In genomic region chr1:202184750-202185460, GRCh38 we compare ENCODE assay signal across 8 cellular contexts. TPM values are rescaled to one million over a fixed set of nuclear protein-coding genes. Genes with fewer than 3 reads are reported as not detected.
DNase-seq lines count a peak whose midpoint lies in the region; ATAC-seq and TF ChIP-seq lines count a peak whose summit lies in the region.

No MANE protein-coding gene starts in this region.

- no peaks in the 10 kb centered on the region for H3K27me3 ChIP-seq in thoracic aorta (replicated peaks; ENCODE audit: insufficient read depth)

- H3K4me1 ChIP-seq in thoracic aorta (ENCODE audit: control insufficient read depth in 1 of 2, low read depth in 2 of 2), result peaks cover 0 to 24% of the 10 kb centered on the region in 2 donors

- ATAC-seq in thoracic aorta (ENCODE audit: insufficient number of reproducible peaks, low FRiP score, low read depth) (peak; percentile 14), HG02973 (IDR thresholded peaks at IDR 0.05; ENCODE audit: unreplicated experiment) (no peak)

- no peak overlapping the region for H3K27ac ChIP-seq in thoracic aorta

- TF ChIP-seq CTCF in GM12864 (IDR thresholded peaks at IDR 0.05; ENCODE audit: low read depth, low read length, missing control alignments) (peak; percentile 91), thoracic aorta (IDR thresholded peaks at IDR 0.05) (peak; percentile 87)

- H3K4me3 ChIP-seq in GM12864 (ENCODE audit: low read depth, low read length) (no peak overlapping the region), thoracic aorta (peak overlapping the region; percentile 25)

- no peaks in the 10 kb centered on the region for H3K9me3 ChIP-seq in thoracic aorta

- no peak for DNase-seq in GM12864 (ENCODE audit: low read depth)
- peak; percentile 83 for DNase-seq in M059J (ENCODE audit: low read depth)
- DNase-seq in SHP77 (lab: John Stamatoyannopoulos, UW), result peak; percentile 78 to 84
- DNase-seq in activated T-helper 9 cell treated with anti-CD3 and anti-CD28 coated beads, Interleukin-2, amount 50 U/mL, for 16 hours (ENCODE audit: low read depth), result peak; percentile 61
- peak; percentile 66 for DNase-seq in foreskin melanocyte
- peak in 53 of 56 donors; percentile 11 to 88 (median 55) for DNase-seq in nucleus accumbens (lab: John Stamatoyannopoulos, UW)
- peak; percentile 56 for DNase-seq in thoracic aorta (ENCODE audit: low spot score)

- no peaks in the 10 kb centered on the region for H3K36me3 ChIP-seq in thoracic aorta

RNA-seq across cellular contexts. Expression of gene LGR6, which starts 8.7 kb away (rescaled TPM):
- not detected in 2 replicates for total RNA-seq in M059J (2014; rRNA removed; shearing (Covaris generic))
- 10 to 100 TPM; 76.6 to 99.0 TPM for total RNA-seq in thoracic aorta

RNA-seq across cellular contexts. Expression of gene PTPN7, which starts 24.5 kb away (rescaled TPM):
- total RNA-seq in M059J (2014; rRNA removed; shearing (Covaris generic)), result not detected in 2 replicates
- total RNA-seq in thoracic aorta, result 1 to 10 TPM; 4.3 to 6.1 TPM

RNA-seq across cellular contexts. Expression of gene ARL8A, which starts 40.4 kb away (rescaled TPM):
- 15.3 and 24.7 TPM in 2 replicates for total RNA-seq in M059J (2014; rRNA removed; shearing (Covaris generic))
- 10 to 100 TPM; 36.3 to 41.0 TPM for total RNA-seq in thoracic aorta

Comparison
In these comparisons a context has a peak if more than half of its experiments do, and no peak if none do; other contexts are left out.
1. RNA of gene LGR6, which starts 8.7 kb away (total RNA-seq): 76.6 to 99.0 TPM in thoracic aorta; not detected in M059J; every median in the first group is over 10 times any median in the second.